Comparison of ENCODE assay signal across 8 cellular contexts in the genomic region with DNA sequence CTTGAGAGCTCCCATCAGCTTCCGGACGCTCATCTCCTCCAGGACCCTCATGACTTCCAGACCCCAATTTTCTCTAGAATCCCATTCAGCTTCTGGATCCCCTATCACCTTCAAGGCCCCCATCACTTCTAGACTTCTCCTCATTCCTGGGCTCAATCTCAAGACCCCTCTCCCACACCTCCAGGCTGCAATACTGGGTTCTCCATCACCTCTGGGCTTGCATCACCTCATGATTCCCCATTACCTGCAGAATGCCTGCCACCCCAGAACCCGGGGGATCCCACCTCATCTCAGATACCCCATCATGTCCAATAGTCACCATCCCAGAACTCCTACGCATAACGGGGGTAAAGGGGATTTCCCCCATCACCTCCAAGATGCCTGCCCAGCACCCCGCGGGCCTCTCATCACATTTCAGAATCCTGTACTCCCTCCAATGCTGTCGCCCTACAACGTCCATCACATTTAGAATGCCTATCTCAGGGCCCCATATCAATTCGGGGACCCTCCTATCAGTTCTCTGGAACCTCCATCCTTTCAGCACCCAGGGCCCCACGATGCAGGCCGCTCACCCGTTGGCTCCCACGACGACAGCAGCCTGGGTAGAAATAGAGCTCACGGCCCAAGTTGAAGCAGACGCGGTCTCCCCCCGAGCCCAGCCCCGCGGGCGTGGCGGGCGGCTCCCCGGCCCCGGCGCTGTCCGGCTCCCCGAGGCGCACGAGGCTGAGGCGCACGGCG. TPM values are rescaled to one million over a fixed set of nuclear protein-coding genes. Genes with fewer than 3 reads are reported as not detected.
DNase-seq lines count a peak whose midpoint lies in the region; ATAC-seq and TF ChIP-seq lines count a peak whose summit lies in the region.

No MANE protein-coding gene starts in this region.

- no peaks in the 10 kb centered on the region for H3K27me3 ChIP-seq in RWPE2 (ENCODE audit: insufficient read depth, poor library complexity, severe bottlenecking)
- H3K27me3 ChIP-seq in esophagus muscularis mucosa = no peaks in the 10 kb centered on the region

- peaks cover 30% of the 10 kb centered on the region for H3K36me3 ChIP-seq in RWPE2 (ENCODE audit: low read depth)
- peaks cover 11 to 41% (median 40%) of the 10 kb centered on the region in 4 donors for H3K36me3 ChIP-seq in esophagus muscularis mucosa

- no peak for TF ChIP-seq CTCF in RWPE2 (IDR thresholded peaks at IDR 0.05; ENCODE audit: poor library complexity, severe bottlenecking)
- TF ChIP-seq CTCF in esophagus muscularis mucosa (IDR thresholded peaks at IDR 0.05) = no peak
- no peak for TF ChIP-seq CTCF in retinal pigment epithelial cell (conservative IDR thresholded peaks at IDR 0.05; ENCODE audit: low read depth, low read length)

- peak overlapping the region; percentile 70 for H3K27ac ChIP-seq in RWPE2 (ENCODE audit: poor library complexity, severe bottlenecking)
- peak overlapping the region; percentile 73 to 88 (median 80) for H3K27ac ChIP-seq in esophagus muscularis mucosa (replicated peaks in 1 of 4)

- ATAC-seq in RWPE2 (ENCODE audit: low read depth) = no peak

- in situ Hi-C loops in ACHN (cut with HindIII; ENCODE audit: low pct_ligation_motif_present, low pct_unique_long_range_greater_than_20kb, low sequenced_read_pairs) = no loop called here

- DNase-seq in stimulated activated CD4-positive, alpha-beta T cell treated with anti-CD3 and anti-CD28 coated beads, Interleukin-4, amount 100 ng/mL, for 24 hours = peak; percentile 28
- DNase-seq in stimulated activated CD4-positive, alpha-beta T cell treated with anti-CD3 and anti-CD28 coated beads, Interleukin-12 subunit alpha, Interleukin-12 subunit beta, amount 100 ng/mL, for 4 hours = no peak
- DNase-seq in RWPE2 (ENCODE audit: low spot score) (no peak), esophagus muscularis mucosa (ENCODE audit: extremely low spot score) (no peak), retinal pigment epithelial cell (ENCODE audit: low read depth) (no peak), ACHN (no peak), NCI-H2081 (lab: John Stamatoyannopoulos, UW) (no peak), DMS153 treated with DMSO at 0.1 percent for 48 hours (lab: John Stamatoyannopoulos, UW; ENCODE audit: unreplicated experiment) (no peak)

- TF ChIP-seq EP300 in esophagus muscularis mucosa (IDR thresholded peaks at IDR 0.05) = no peak

- TF ChIP-seq POLR2A in esophagus muscularis mucosa (IDR thresholded peaks at IDR 0.05; ENCODE audit: low read depth) = no peak

- H3K4me3 ChIP-seq in RWPE2 (ENCODE audit: severe bottlenecking) = peak overlapping the region; percentile 93
- peak overlapping the region; percentile 69 to 89 (median 80) for H3K4me3 ChIP-seq in esophagus muscularis mucosa
- peak overlapping the region; percentile 87 for H3K4me3 ChIP-seq in retinal pigment epithelial cell (ENCODE audit: low read length)

- H3K4me1 ChIP-seq in RWPE2 (ENCODE audit: insufficient read depth, poor library complexity, severe bottlenecking) (peaks cover 3% of the 10 kb centered on the region), esophagus muscularis mucosa (peaks cover 24 to 36% (median 28%) of the 10 kb centered on the region in 4 donors)

- no peaks in the 10 kb centered on the region for H3K9me3 ChIP-seq in RWPE2 (ENCODE audit: severe bottlenecking)
- no peaks in the 10 kb centered on the region for H3K9me3 ChIP-seq in esophagus muscularis mucosa

- intact Hi-C loops in esophagus muscularis mucosa (cut with DNase I) = no loop called here

- WGBS in esophagus muscularis mucosa = 8% methylated on average over 16 of the region's 34 CpGs

RNA-seq across cellular contexts. Expression of gene DMWD, which starts 0.7 kb away (rescaled TPM):
- total RNA-seq in esophagus muscularis mucosa = 10 to 100 TPM; 56.0 to 88.7 (median 63.3) TPM

RNA-seq across cellular contexts. Expression of gene DMPK, which starts 9.6 kb away (rescaled TPM):
- 100 to 1,000 TPM; 247 to 487 (median 347) TPM for total RNA-seq in esophagus muscularis mucosa

RNA-seq across cellular contexts. Expression of gene SIX5, which starts 22.9 kb away (rescaled TPM):
- 10 to 100 TPM; 18.2 to 39.9 (median 28.8) TPM for total RNA-seq in esophagus muscularis mucosa

RNA-seq across cellular contexts. Expression of gene RSPH6A, which starts 23.2 kb away (rescaled TPM):
- total RNA-seq in esophagus muscularis mucosa = under 1 TPM in 1 of 4 donors, not detected in 3; 0.11 TPM

RNA-seq across cellular contexts. Expression of gene MEIOSIN, which starts 58.7 kb away (rescaled TPM):
- not detected for total RNA-seq in esophagus muscularis mucosa
